24 cellular contexts compared by ENCODE assay signal in the genomic region with DNA sequence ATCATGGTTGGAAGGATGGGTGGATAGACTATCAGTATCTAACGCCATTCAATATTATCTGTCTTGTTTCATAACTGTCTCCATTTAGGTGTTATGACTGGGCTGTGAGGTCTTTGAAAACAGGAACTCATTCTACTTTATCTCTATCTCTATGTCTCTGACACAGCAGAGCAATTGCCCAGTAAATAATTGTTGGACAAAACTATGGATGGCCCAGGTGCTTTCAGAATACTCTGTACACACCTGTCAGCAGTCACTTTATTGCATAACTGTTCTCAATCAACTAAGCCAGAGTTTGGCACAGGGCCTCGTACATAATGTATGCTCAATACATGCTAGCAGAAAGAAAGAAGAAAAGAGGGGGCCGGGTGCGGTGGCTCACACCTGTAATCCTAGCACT.
DNase-seq lines count a peak whose midpoint lies in the region; ATAC-seq and TF ChIP-seq lines count a peak whose summit lies in the region.
"Had no signal": no experiment of that assay in that cellular context is flagged by ENCODE, and none has a peak within 500 bp of the region (broad histone marks: within the 10 kb centered on the region; RNA-seq: fewer than 3 reads in every experiment).

No MANE protein-coding gene starts in this region.

- no peaks in the 10 kb centered on the region for H3K79me2 ChIP-seq in hepatocyte

- H3K4me1 ChIP-seq in RWPE2 (ENCODE audit: insufficient read depth, poor library complexity, severe bottlenecking) (peaks cover 9% of the 10 kb centered on the region), hepatocyte (ENCODE audit: insufficient read depth) (no peaks in the 10 kb centered on the region)

- H3K9me3 ChIP-seq in RWPE2 (ENCODE audit: severe bottlenecking) (no peaks in the 10 kb centered on the region), hepatocyte (ENCODE audit: low read depth) (no peaks in the 10 kb centered on the region)

- H3K9me2 ChIP-seq in hepatocyte (replicated peaks; ENCODE audit: insufficient read depth): no peaks in the 10 kb centered on the region

- no peak for TF ChIP-seq EP300 in Ishikawa (IDR thresholded peaks at IDR 0.05; ENCODE audit: borderline replicate concordance)

- peak; percentile 29 for DNase-seq in DMS79 treated with DMSO at 0.1 percent for 48 hours (lab: John Stamatoyannopoulos, UW)
- no peak for DNase-seq in DMS79 (lab: John Stamatoyannopoulos, UW)
- no peak for DNase-seq in RWPE2 (ENCODE audit: low spot score)
- peak; percentile 50 for DNase-seq in hepatocyte (ENCODE audit: low spot score)
- no peak for DNase-seq in RKO (ENCODE audit: low spot score)
- DNase-seq: activated CD4-positive, alpha-beta memory T cell treated with anti-CD3 and anti-CD28 coated beads, Interleukin-2, amount 10 ng/mL, durations not matched to agents 7 days and 5 days; activated effector memory CD4-positive, alpha-beta T cell treated with Interleukin-2 at 50 U/mL for 16 hours; activated naive CD8-positive, alpha-beta T cell treated with anti-CD3 and anti-CD28 coated beads for 36 hours; AML-193; CD4-positive, alpha-beta memory T cell; DMS53; dorsolateral prefrontal cortex; GF-D8; glutamatergic neuron; NCI-H2029 treated with DMSO at 0.1 percent for 48 hours; NCI-H524 treated with DMSO at 0.1 percent for 48 hours; stimulated activated CD4-positive, alpha-beta T cell treated with anti-CD3 and anti-CD28 coated beads, Interleukin-2, amount 100 ng/mL, for 24 hours; T-helper 9 cell had no signal

- no peaks in the 10 kb centered on the region for H3K36me3 ChIP-seq in RWPE2 (ENCODE audit: low read depth)
- no peaks in the 10 kb centered on the region for H3K36me3 ChIP-seq in hepatocyte (replicated peaks; ENCODE audit: insufficient read depth, low read depth)

- no peaks in the 10 kb centered on the region for H4K20me1 ChIP-seq in hepatocyte (ENCODE audit: insufficient read depth, poor library complexity, severe bottlenecking)

- TF ChIP-seq RAD21 in Ishikawa (IDR thresholded peaks at IDR 0.05; ENCODE audit: low read depth): no peak

- H3K4me2 ChIP-seq in hepatocyte: no peak overlapping the region
- H3K4me2 ChIP-seq: KMS-11 had no signal

- H3K4me3 ChIP-seq in RWPE2 (ENCODE audit: severe bottlenecking): no peak overlapping the region
- no peak overlapping the region for H3K4me3 ChIP-seq in hepatocyte
- H3K4me3 ChIP-seq: dorsolateral prefrontal cortex, skin epidermis had no signal

- TF ChIP-seq CTCF in RWPE2 (IDR thresholded peaks at IDR 0.05; ENCODE audit: poor library complexity, severe bottlenecking) (no peak), hepatocyte (IDR thresholded peaks at IDR 0.05; ENCODE audit: poor library complexity) (no peak)

- peak; percentile 25; the same call in 1 of the 3 replicates for ATAC-seq in RWPE2 (ENCODE audit: low read depth)
- ATAC-seq in HG03521 (IDR thresholded peaks at IDR 0.05; ENCODE audit: unreplicated experiment): no peak
- ATAC-seq in HG02798 (IDR thresholded peaks at IDR 0.05; ENCODE audit: poor library complexity, unreplicated experiment): no peak
- ATAC-seq: Right ventricle myocardium inferior had no signal

- H3K27ac ChIP-seq in RWPE2 (ENCODE audit: poor library complexity, severe bottlenecking) (no peak overlapping the region), hepatocyte (no peak overlapping the region)
- H3K27ac ChIP-seq: dorsolateral prefrontal cortex, KMS-11, skin epidermis had no signal

- no peaks in the 10 kb centered on the region for H3K27me3 ChIP-seq in RWPE2 (ENCODE audit: insufficient read depth, poor library complexity, severe bottlenecking)
- no peaks in the 10 kb centered on the region for H3K27me3 ChIP-seq in hepatocyte
- H3K27me3 ChIP-seq: dorsolateral prefrontal cortex had no signal

- H2AFZ ChIP-seq in hepatocyte: no peak overlapping the region

- 82% methylated on average over 4 of the region's 4 CpGs for WGBS in hepatocyte (ENCODE audit: low lambda C conversion rate, missing lambda C conversion rate)

TF ChIP-seq in Ishikawa, 13 proteins besides CTCF, POLR2A, EP300 and RAD21:
- no peak for TF ChIP-seq NFIC (IDR thresholded peaks at IDR 0.05)
- TF ChIP-seq CEBPB (IDR thresholded peaks at IDR 0.05): peak; percentile 27; the same call in 1 of the 2 replicates

Comparison
In these comparisons a context has a peak if more than half of its experiments do, and no peak if none do; other contexts are left out.
1. DNase-seq: peak in DMS79 treated with DMSO at 0.1 percent for 48 hours (single experiment) and hepatocyte (single experiment); none in DMS79 (single experiment), RWPE2 (single experiment) and RKO (single experiment).